Comparison of ENCODE assay signal across 8 cellular contexts in the genomic region with DNA sequence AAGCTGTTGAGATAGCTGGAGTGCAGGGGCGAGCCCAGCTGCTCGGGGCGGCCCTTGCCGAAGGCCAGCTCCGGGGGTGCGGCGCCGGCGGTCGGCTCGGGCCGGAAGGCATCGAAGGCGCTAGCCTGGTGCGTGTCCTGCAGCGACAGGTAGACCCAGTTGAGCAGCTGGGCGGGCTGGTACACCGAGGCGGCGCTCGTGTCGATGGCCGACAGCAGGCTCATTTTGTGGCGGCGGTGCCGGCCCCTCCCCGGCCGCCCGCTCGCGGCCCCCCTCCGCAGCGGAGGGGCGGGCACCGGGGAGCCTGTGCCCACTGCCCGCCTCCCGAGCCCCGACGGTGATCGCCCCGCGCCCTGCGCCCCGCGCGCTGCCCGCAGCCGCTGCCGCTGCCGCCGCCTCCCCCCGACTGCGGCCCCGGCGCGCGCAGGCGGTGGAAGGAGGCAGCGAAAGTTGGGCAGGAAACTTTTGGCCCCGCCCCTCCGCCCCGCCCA. TPM values are rescaled to one million over a fixed set of nuclear protein-coding genes. Genes with fewer than 3 reads are reported as not detected.
DNase-seq lines count a peak whose midpoint lies in the region; ATAC-seq and TF ChIP-seq lines count a peak whose summit lies in the region.

A gene (minus strand): TSS at position 408 of the 491 bp plus-strand sequence. CDS start 184 bp downstream, at position 224.

- in situ Hi-C loops in transverse colon (cut with MboI; ENCODE audit: low pct_ligation_motif_present in 1 of 4, low pct_unique_long_range_greater_than_20kb in 1 of 4, low sequenced_read_pairs in 3 of 4), result no loop called here

- CTCF ChIA-PET in CD4-positive, alpha-beta memory T cell (lab: Charles Lee; ENCODE audit: partially characterized antibody), result interaction anchor here (1.2 to 1.8 kb wide), 3 partner anchors 23 to 122 kb away, joined by 4 to 6 read pairs (median 4); no protein-coding TSS in a partner anchor

- peak within 1 kb of the TSS; percentile 85 to 98 (median 91) for H3K27ac Mint-ChIP-seq in CD4-positive, alpha-beta memory T cell

- H3K4me3 ChIP-seq in CD4-positive, alpha-beta memory T cell (ENCODE audit: low read length in 2 of 2), result peak within 1 kb of the TSS; percentile 63 to 64
- peak within 1 kb of the TSS; percentile 79 for H3K4me3 ChIP-seq in SK-N-MC
- peak within 1 kb of the TSS; percentile 79 for H3K4me3 ChIP-seq in endocrine pancreas (ENCODE audit: control insufficient read depth, insufficient read depth, low read length)
- H3K4me3 ChIP-seq in transverse colon, result peak within 1 kb of the TSS; percentile 66 to 80 (median 72)

- peaks cover 0 to 2% of the 10 kb centered on the region in 2 donors for H3K36me3 Mint-ChIP-seq in CD4-positive, alpha-beta memory T cell

- peaks cover 0 to 2% (median 0%) of the 10 kb centered on the region in 8 donors for H3K9me3 Mint-ChIP-seq in CD4-positive, alpha-beta memory T cell

- POLR2A ChIA-PET in CD4-positive, alpha-beta memory T cell (lab: Charles Lee; ENCODE audit: partially characterized antibody), result interaction anchor here (1.0 to 2.0 kb wide), 5 partner anchors 94 to 159 kb away, joined by 3 to 7 read pairs (median 3); a partner anchor contains a TSS

- DNase-seq in CD4-positive, alpha-beta memory T cell, result peak in 1 of 5 donors; percentile 71
- DNase-seq in SK-N-MC (ENCODE audit: low read depth, low spot score) (no peak), mucosa of gallbladder (ENCODE audit: low spot score) (peak; percentile 42), transverse colon (peak; percentile 58), NCI-H187 (lab: John Stamatoyannopoulos, UW) (no peak)

- no peaks in the 10 kb centered on the region for H3K36me3 ChIP-seq in CD4-positive, alpha-beta memory T cell (ENCODE audit: insufficient read depth, low read length)
- H3K36me3 ChIP-seq in SK-N-MC (ENCODE audit: insufficient read depth, low read length), result no peaks in the 10 kb centered on the region
- H3K36me3 ChIP-seq in endocrine pancreas (ENCODE audit: control insufficient read depth, insufficient read depth, low read length), result no peaks in the 10 kb centered on the region
- no peaks in the 10 kb centered on the region for H3K36me3 ChIP-seq in transverse colon

- no peak for TF ChIP-seq CTCF in transverse colon (IDR thresholded peaks at IDR 0.05)

- H3K9ac ChIP-seq in SK-N-MC (ENCODE audit: insufficient read length) (peak within 1 kb of the TSS; percentile 75), endocrine pancreas (ENCODE audit: control insufficient read depth, insufficient read depth, low read length) (peak within 1 kb of the TSS; percentile 34)

- ATAC-seq in GM19043 (IDR thresholded peaks at IDR 0.05; ENCODE audit: low read depth, unreplicated experiment), result peak; percentile 27
- peak; percentile 29 for ATAC-seq in HG03097 (IDR thresholded peaks at IDR 0.05; ENCODE audit: low FRiP score, unreplicated experiment)

- WGBS in transverse colon (ENCODE audit: low coverage in 1 of 2), 2 donors, result 0% methylated on average over 17 of the region's 62 CpGs; no CpG with 5 or more reads in 1 of the 2 donors

- H3K4me1 Mint-ChIP-seq in CD4-positive, alpha-beta memory T cell, result peaks cover 17 to 34% (median 23%) of the 10 kb centered on the region in 4 donors

- H3K27me3 Mint-ChIP-seq in CD4-positive, alpha-beta memory T cell, result no peaks in the 10 kb centered on the region

- no peaks in the 10 kb centered on the region for H3K9me3 ChIP-seq in CD4-positive, alpha-beta memory T cell (ENCODE audit: control insufficient read depth in 1 of 2, low read length in 2 of 2)
- no peaks in the 10 kb centered on the region for H3K9me3 ChIP-seq in SK-N-MC (ENCODE audit: low read depth, low read length)
- H3K9me3 ChIP-seq in endocrine pancreas (ENCODE audit: control insufficient read depth, low read length), result no peaks in the 10 kb centered on the region
- H3K9me3 ChIP-seq in transverse colon, result no peaks in the 10 kb centered on the region

- H3K4me1 ChIP-seq in CD4-positive, alpha-beta memory T cell (ENCODE audit: insufficient read depth, low read length), result peaks cover 21% of the 10 kb centered on the region
- no peaks in the 10 kb centered on the region for H3K4me1 ChIP-seq in endocrine pancreas (ENCODE audit: control insufficient read depth, insufficient read depth, low read length)
- peaks cover 4 to 52% (median 37%) of the 10 kb centered on the region in 4 donors for H3K4me1 ChIP-seq in transverse colon

- H3K27me3 ChIP-seq in CD4-positive, alpha-beta memory T cell (ENCODE audit: insufficient read depth, low read length), result no peaks in the 10 kb centered on the region
- H3K27me3 ChIP-seq in endocrine pancreas (ENCODE audit: control insufficient read depth, insufficient read depth, low read length) (no peaks in the 10 kb centered on the region), transverse colon (no peaks in the 10 kb centered on the region)

- intact Hi-C loops in CD4-positive, alpha-beta memory T cell (cut with micrococcal nuclease), result loop anchor here (1.0 to 10.0 kb wide), 7 partner anchors 97 to 1410 kb away; a partner anchor contains a TSS
- intact Hi-C loops in transverse colon (cut with DNase I; ENCODE audit: low total_unique reads), result no loop called here

- TF ChIP-seq EP300 in transverse colon (IDR thresholded peaks at IDR 0.05; ENCODE audit: low read depth), result no peak

- peak within 1 kb of the TSS; percentile 87 to 98 (median 90) for H3K4me3 Mint-ChIP-seq in CD4-positive, alpha-beta memory T cell

- TF ChIP-seq POLR2A in transverse colon (IDR thresholded peaks at IDR 0.05), result no peak

- H3K27ac ChIP-seq in CD4-positive, alpha-beta memory T cell (ENCODE audit: low read depth, low read length), result peak within 1 kb of the TSS; percentile 57
- H3K27ac ChIP-seq in SK-N-MC, result peak within 1 kb of the TSS; percentile 98
- H3K27ac ChIP-seq in transverse colon, result peak within 1 kb of the TSS; percentile 86 to 97 (median 94)

RNA-seq across cellular contexts. Expression of the gene that starts here (rescaled TPM):
- 1 to 10 TPM; 1.7 to 1.9 TPM for total RNA-seq in CD4-positive, alpha-beta memory T cell
- under 1 TPM; 0.30 to 0.79 TPM for polyA plus RNA-seq in CD4-positive, alpha-beta memory T cell
- 36.7 TPM for total RNA-seq in mucosa of gallbladder
- total RNA-seq in transverse colon, result 10 to 100 TPM; 15.6 to 41.1 (median 22.5) TPM

Comparison
In these comparisons a context has a peak if more than half of its experiments do, and no peak if none do; other contexts are left out.
1. RNA of the gene that starts here (total RNA-seq): 36.7 TPM in mucosa of gallbladder (single experiment) and 15.6 to 41.1 TPM in transverse colon; 1.7 to 1.9 TPM in CD4-positive, alpha-beta memory T cell; every median in the first group is over 4 times any median in the second.
2. DNase-seq: peak in mucosa of gallbladder (single experiment) and transverse colon (single experiment); none in SK-N-MC (single experiment) and NCI-H187 (0 of 2).
3. Peak in every context shown above with its lines, with median percentiles within 50 percentile points of each other: H3K27ac ChIP-seq and H3K4me3 ChIP-seq.